In genomic region chr17:32006957-32007462, GRCh38 we compare ENCODE assay signal across 8 cellular contexts. TPM values are rescaled to one million over a fixed set of nuclear protein-coding genes. Genes with fewer than 3 reads are reported as not detected.
DNase-seq lines count a peak whose midpoint lies in the region; ATAC-seq and TF ChIP-seq lines count a peak whose summit lies in the region.

TSS of gene LRRC37B (plus strand) at chr17:32007383. CDS start at chr17:32021393, 14,010 bp downstream.

- peak within 1 kb of the TSS; percentile 98 for H3K27ac Mint-ChIP-seq in T-helper 17 cell

- H3K4me3 Mint-ChIP-seq in T-helper 17 cell: peak within 1 kb of the TSS; percentile 97

- ATAC-seq in HG02678 (IDR thresholded peaks at IDR 0.05; ENCODE audit: unreplicated experiment): peak; percentile 85
- peak; percentile 90 for ATAC-seq in T-helper 17 cell
- ATAC-seq in right cardiac atrium: peak; percentile 99

- TF ChIP-seq CTCF in GM12873 (IDR thresholded peaks at IDR 0.05; ENCODE audit: insufficient read depth, low read depth, low read length, missing control alignments): peak; percentile 83
- TF ChIP-seq CTCF in uterus (IDR thresholded peaks at IDR 0.05): peak; percentile 95 to 99 (median 97)

- H3K27ac ChIP-seq in right cardiac atrium (ENCODE audit: low read length) (peak within 1 kb of the TSS; percentile 63), rectal smooth muscle tissue (ENCODE audit: low read depth, low read length) (peak within 1 kb of the TSS; percentile 39), uterus (peak within 1 kb of the TSS; percentile 90 to 91)

- H3K4me3 ChIP-seq in right cardiac atrium (ENCODE audit: low read length): peak within 1 kb of the TSS; percentile 100
- H3K4me3 ChIP-seq in rectal smooth muscle tissue (ENCODE audit: low read length): peak within 1 kb of the TSS; percentile 80
- H3K4me3 ChIP-seq in uterus: peak within 1 kb of the TSS; percentile 60 to 93

- H3K9ac ChIP-seq in rectal smooth muscle tissue (ENCODE audit: low read length): peak within 1 kb of the TSS; percentile 16

- H3K27me3 ChIP-seq in right cardiac atrium (ENCODE audit: control insufficient read depth, insufficient read depth): no peaks in the 10 kb centered on the region
- H3K27me3 ChIP-seq in rectal smooth muscle tissue (ENCODE audit: control insufficient read depth, insufficient read depth, low read length): no peaks in the 10 kb centered on the region
- H3K27me3 ChIP-seq in uterus: no peaks in the 10 kb centered on the region

- peaks cover 4% of the 10 kb centered on the region for H3K4me1 ChIP-seq in right cardiac atrium (ENCODE audit: control insufficient read depth, insufficient read depth, low read length)
- peaks cover 4% of the 10 kb centered on the region for H3K4me1 ChIP-seq in rectal smooth muscle tissue (ENCODE audit: control insufficient read depth, insufficient read depth, low read length)
- peaks cover 0 to 7% of the 10 kb centered on the region in 2 donors for H3K4me1 ChIP-seq in uterus

- under 1% methylated on average over 51 of the region's 51 CpGs for WGBS in right cardiac atrium

- no peaks in the 10 kb centered on the region for H3K27me3 Mint-ChIP-seq in T-helper 17 cell

- DNase-seq in NCI-H1436 (lab: John Stamatoyannopoulos, UW) (peak; percentile 85), T-helper 17 cell (peak; percentile 82 to 93 (median 85)), amygdala (lab: John Stamatoyannopoulos, UW) (peak; percentile 20 to 89 (median 74)), right cardiac atrium (peak; percentile 87 to 96 (median 95)), uterus (peak; percentile 81 to 90)

- H3K36me3 ChIP-seq in rectal smooth muscle tissue (ENCODE audit: control insufficient read depth, insufficient read depth, low read length): no peaks in the 10 kb centered on the region
- H3K36me3 ChIP-seq in uterus: no peaks in the 10 kb centered on the region

- H3K9me3 ChIP-seq in T-helper 17 cell (ENCODE audit: control insufficient read depth, low read length, poor library complexity, severe bottlenecking): no peaks in the 10 kb centered on the region
- H3K9me3 ChIP-seq in right cardiac atrium (ENCODE audit: control insufficient read depth, low read length): no peaks in the 10 kb centered on the region
- no peaks in the 10 kb centered on the region for H3K9me3 ChIP-seq in uterus

- peaks cover 4% of the 10 kb centered on the region for H3K36me3 Mint-ChIP-seq in T-helper 17 cell (ENCODE audit: low read depth)

- H3K4me1 Mint-ChIP-seq in T-helper 17 cell: peaks cover 25% of the 10 kb centered on the region

- TF ChIP-seq POLR2A in uterus (IDR thresholded peaks at IDR 0.05): peak; percentile 31 to 34

- intact Hi-C loops in right cardiac atrium (cut with DNase I) (no loop called here), uterus (cut with DNase I; ENCODE audit: low total_unique reads) (no loop called here)

RNA-seq across cellular contexts. Expression of gene LRRC37B, which starts in this region (rescaled TPM):
- 10 to 100 TPM; 90.1 to 99.0 TPM for total RNA-seq in T-helper 17 cell
- total RNA-seq in right cardiac atrium: 1 to 10 TPM; 4.2 to 7.2 (median 4.8) TPM
- 3.7 TPM for polyA plus RNA-seq in right cardiac atrium
- 100 to 1,000 TPM in 1 of 4 donors, 10 to 100 TPM in 3; 12.0 to 105 (median 24.9) TPM for total RNA-seq in uterus

Comparison
In these comparisons a context has a peak if more than half of its experiments do, and no peak if none do; other contexts are left out.
1. Peak in every context shown above with its lines: DNase-seq, ATAC-seq, H3K4me3 ChIP-seq and H3K27ac ChIP-seq.
2. H3K27ac ChIP-seq: peak in every context shown above with its lines; median percentile 90 in uterus; 63 in right cardiac atrium; 39 in rectal smooth muscle tissue.